ENCODE assay signal across 1 cellular context in the genomic region with DNA sequence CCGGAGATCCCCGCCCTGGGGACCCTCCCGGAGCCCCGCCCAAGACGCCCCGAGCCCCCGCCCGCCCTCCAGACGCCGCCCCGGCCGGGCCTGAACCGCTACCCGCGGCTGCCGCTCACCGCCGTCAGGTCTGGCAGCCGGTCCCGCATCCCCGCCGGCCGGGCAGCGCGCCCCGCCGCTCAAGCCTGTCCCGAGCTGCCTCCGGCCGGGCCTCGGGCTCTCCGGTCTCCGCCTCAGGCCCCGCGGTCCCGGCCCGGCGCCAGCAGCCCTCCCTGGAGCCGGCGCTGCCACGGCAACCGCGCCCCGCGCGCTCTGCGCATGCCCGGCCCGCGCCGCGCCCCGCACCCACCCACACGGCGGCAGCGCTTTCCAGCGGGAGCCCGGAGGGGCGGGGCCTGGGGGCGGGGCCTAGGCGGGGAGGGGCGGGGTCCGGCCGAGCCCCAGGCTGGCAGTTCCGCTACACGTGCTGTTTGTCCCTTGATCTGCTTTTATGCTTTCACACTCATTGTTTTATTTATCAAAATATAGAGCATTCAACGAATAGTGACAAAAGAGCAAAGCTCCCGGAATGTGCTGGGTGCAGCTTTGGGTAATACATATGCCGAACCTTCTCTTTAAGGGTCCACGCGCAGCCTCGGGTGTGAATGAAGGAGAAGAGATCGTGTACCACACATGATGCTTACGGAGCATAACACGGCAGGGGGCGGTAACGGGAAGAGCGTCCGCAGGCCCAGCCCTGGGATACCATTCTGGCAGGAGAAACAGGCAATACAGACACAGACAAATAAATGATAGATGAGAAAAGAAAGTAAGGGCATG.
TF ChIP-seq lines count a peak whose summit lies in the region.

STX2 (minus strand) TSS at position 300 of the 819 bp plus-strand sequence; CDS start at position 149, 151 bp downstream.

TF ChIP-seq in HepG2, 621 proteins besides CTCF, POLR2A, EP300 and RAD21 (continued from another document and continues in another):
- TF ChIP-seq ZBTB37 (CRISPR knock-in tag; IDR thresholded peaks at IDR 0.05), result no peak
- no peak for TF ChIP-seq ZBTB20 (CRISPR knock-in tag; IDR thresholded peaks at IDR 0.05; ENCODE audit: borderline replicate concordance, low read depth)
- TF ChIP-seq, protein P1, sequence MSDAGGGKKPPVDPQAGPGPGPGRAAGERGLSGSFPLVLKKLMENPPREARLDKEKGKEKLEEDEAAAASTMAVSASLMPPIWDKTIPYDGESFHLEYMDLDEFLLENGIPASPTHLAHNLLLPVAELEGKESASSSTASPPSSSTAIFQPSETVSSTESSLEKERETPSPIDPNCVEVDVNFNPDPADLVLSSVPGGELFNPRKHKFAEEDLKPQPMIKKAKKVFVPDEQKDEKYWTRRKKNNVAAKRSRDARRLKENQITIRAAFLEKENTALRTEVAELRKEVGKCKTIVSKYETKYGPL (CRISPR knock-in tag; IDR thresholded peaks at IDR 0.05), result no peak
- TF ChIP-seq SP5 (CRISPR knock-in tag; IDR thresholded peaks at IDR 0.05; ENCODE audit: borderline replicate concordance, low read depth), result no peak
- TF ChIP-seq TP53 (CRISPR knock-in tag; conservative IDR thresholded peaks at IDR 0.05), result no peak
- TF ChIP-seq ZNF460 (CRISPR knock-in tag; IDR thresholded peaks at IDR 0.05; ENCODE audit: borderline replicate concordance), result no peak
- no peak for TF ChIP-seq LCORL (IDR thresholded peaks at IDR 0.05)
- TF ChIP-seq LCORL (CRISPR knock-in tag; IDR thresholded peaks at IDR 0.05), result 0 out of 2 replicates have a peak, but pooled peaks have one; percentile 18
- no peak for TF ChIP-seq ZNF34 (CRISPR knock-in tag; IDR thresholded peaks at IDR 0.05; ENCODE audit: borderline replicate concordance)
- TF ChIP-seq ZNF678 (CRISPR knock-in tag; IDR thresholded peaks at IDR 0.05), result no peak
- no peak for TF ChIP-seq TSC22D2 (CRISPR knock-in tag; IDR thresholded peaks at IDR 0.05; ENCODE audit: borderline replicate concordance)
- no peak for TF ChIP-seq SRSF9 (IDR thresholded peaks at IDR 0.05; ENCODE audit: borderline replicate concordance, insufficient read depth, low read depth, low read length, poor library complexity, severe bottlenecking)
- TF ChIP-seq, protein P2, sequence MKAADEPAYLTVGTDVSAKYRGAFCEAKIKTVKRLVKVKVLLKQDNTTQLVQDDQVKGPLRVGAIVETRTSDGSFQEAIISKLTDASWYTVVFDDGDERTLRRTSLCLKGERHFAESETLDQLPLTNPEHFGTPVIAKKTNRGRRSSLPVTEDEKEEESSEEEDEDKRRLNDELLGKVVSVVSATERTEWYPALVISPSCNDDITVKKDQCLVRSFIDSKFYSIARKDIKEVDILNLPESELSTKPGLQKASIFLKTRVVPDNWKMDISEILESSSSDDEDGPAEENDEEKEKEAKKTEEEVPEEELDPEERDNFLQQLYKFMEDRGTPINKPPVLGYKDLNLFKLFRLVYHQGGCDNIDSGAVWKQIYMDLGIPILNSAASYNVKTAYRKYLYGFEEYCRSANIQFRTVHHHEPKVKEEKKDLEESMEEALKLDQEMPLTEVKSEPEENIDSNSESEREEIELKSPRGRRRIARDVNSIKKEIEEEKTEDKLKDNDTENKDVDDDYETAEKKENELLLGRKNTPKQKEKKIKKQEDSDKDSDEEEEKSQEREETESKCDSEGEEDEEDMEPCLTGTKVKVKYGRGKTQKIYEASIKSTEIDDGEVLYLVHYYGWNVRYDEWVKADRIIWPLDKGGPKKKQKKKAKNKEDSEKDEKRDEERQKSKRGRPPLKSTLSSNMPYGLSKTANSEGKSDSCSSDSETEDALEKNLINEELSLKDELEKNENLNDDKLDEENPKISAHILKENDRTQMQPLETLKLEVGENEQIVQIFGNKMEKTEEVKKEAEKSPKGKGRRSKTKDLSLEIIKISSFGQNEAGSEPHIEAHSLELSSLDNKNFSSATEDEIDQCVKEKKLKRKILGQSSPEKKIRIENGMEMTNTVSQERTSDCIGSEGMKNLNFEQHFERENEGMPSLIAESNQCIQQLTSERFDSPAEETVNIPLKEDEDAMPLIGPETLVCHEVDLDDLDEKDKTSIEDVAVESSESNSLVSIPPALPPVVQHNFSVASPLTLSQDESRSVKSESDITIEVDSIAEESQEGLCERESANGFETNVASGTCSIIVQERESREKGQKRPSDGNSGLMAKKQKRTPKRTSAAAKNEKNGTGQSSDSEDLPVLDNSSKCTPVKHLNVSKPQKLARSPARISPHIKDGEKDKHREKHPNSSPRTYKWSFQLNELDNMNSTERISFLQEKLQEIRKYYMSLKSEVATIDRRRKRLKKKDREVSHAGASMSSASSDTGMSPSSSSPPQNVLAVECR (CRISPR knock-in tag; IDR thresholded peaks at IDR 0.05; ENCODE audit: borderline replicate concordance), result peak; percentile 78; the same call in 1 of the 2 replicates
- no peak for TF ChIP-seq ZNF879 (CRISPR knock-in tag; IDR thresholded peaks at IDR 0.05)
- TF ChIP-seq TGIF2 (CRISPR knock-in tag; IDR thresholded peaks at IDR 0.05), result peak; percentile 79; the same call in 1 of the 2 replicates
- TF ChIP-seq, protein P3, sequence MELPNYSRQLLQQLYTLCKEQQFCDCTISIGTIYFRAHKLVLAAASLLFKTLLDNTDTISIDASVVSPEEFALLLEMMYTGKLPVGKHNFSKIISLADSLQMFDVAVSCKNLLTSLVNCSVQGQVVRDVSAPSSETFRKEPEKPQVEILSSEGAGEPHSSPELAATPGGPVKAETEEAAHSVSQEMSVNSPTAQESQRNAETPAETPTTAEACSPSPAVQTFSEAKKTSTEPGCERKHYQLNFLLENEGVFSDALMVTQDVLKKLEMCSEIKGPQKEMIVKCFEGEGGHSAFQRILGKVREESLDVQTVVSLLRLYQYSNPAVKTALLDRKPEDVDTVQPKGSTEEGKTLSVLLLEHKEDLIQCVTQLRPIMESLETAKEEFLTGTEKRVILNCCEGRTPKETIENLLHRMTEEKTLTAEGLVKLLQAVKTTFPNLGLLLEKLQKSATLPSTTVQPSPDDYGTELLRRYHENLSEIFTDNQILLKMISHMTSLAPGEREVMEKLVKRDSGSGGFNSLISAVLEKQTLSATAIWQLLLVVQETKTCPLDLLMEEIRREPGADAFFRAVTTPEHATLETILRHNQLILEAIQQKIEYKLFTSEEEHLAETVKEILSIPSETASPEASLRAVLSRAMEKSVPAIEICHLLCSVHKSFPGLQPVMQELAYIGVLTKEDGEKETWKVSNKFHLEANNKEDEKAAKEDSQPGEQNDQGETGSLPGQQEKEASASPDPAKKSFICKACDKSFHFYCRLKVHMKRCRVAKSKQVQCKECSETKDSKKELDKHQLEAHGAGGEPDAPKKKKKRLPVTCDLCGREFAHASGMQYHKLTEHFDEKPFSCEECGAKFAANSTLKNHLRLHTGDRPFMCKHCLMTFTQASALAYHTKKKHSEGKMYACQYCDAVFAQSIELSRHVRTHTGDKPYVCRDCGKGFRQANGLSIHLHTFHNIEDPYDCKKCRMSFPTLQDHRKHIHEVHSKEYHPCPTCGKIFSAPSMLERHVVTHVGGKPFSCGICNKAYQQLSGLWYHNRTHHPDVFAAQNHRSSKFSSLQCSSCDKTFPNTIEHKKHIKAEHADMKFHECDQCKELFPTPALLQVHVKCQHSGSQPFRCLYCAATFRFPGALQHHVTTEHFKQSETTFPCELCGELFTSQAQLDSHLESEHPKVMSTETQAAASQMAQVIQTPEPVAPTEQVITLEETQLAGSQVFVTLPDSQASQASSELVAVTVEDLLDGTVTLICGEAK (IDR thresholded peaks at IDR 0.05), result no peak
- TF ChIP-seq, protein P3 (CRISPR knock-in tag; IDR thresholded peaks at IDR 0.05), result no peak; the same call in 1 of the 2 replicates
- peak; percentile 53 for TF ChIP-seq STAG1 (CRISPR knock-in tag; IDR thresholded peaks at IDR 0.05)
- TF ChIP-seq ZBTB7A (CRISPR knock-in tag; IDR thresholded peaks at IDR 0.05), result no peak
- TF ChIP-seq POGZ (CRISPR knock-in tag; IDR thresholded peaks at IDR 0.05), result 0 out of 2 replicates have a peak, but pooled peaks have one; percentile 14
- TF ChIP-seq MED13 (CRISPR knock-in tag; IDR thresholded peaks at IDR 0.05), result no peak
- no peak for TF ChIP-seq ZNF337 (CRISPR knock-in tag; IDR thresholded peaks at IDR 0.05; ENCODE audit: borderline replicate concordance, low read depth)
- TF ChIP-seq ZNF766 (CRISPR knock-in tag; IDR thresholded peaks at IDR 0.05; ENCODE audit: borderline replicate concordance), result no peak
- no peak for TF ChIP-seq CEBPZ (IDR thresholded peaks at IDR 0.05; ENCODE audit: low read length)
- no peak for TF ChIP-seq CBX2 (IDR thresholded peaks at IDR 0.05; ENCODE audit: low read depth, low read length)
- no peak for TF ChIP-seq CBX2 (CRISPR knock-in tag; IDR thresholded peaks at IDR 0.05; ENCODE audit: low read depth)
- TF ChIP-seq RNF2 (conservative IDR thresholded peaks at IDR 0.05; ENCODE audit: low read depth), result peak; percentile 87
- TF ChIP-seq, protein P4, sequence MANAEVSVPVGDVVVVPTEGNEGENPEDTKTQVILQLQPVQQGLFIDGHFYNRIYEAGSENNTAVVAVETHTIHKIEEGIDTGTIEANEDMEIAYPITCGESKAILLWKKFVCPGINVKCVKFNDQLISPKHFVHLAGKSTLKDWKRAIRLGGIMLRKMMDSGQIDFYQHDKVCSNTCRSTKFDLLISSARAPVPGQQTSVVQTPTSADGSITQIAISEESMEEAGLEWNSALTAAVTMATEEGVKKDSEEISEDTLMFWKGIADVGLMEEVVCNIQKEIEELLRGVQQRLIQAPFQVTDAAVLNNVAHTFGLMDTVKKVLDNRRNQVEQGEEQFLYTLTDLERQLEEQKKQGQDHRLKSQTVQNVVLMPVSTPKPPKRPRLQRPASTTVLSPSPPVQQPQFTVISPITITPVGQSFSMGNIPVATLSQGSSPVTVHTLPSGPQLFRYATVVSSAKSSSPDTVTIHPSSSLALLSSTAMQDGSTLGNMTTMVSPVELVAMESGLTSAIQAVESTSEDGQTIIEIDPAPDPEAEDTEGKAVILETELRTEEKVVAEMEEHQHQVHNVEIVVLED (CRISPR knock-in tag; IDR thresholded peaks at IDR 0.05; ENCODE audit: borderline replicate concordance), result peak; percentile 61; the same call in 1 of the 2 replicates
- TF ChIP-seq ZNF274 (CRISPR knock-in tag; IDR thresholded peaks at IDR 0.05), result no peak
- TF ChIP-seq CHD4 (IDR thresholded peaks at IDR 0.05; ENCODE audit: borderline replicate concordance, low read length), result peak; percentile 50; the same call in 1 of the 2 replicates
